1 cellular context compared by ENCODE assay signal in genomic region chr15:38504680-38505467, GRCh38.
TF ChIP-seq lines count a peak whose summit lies in the region.

No MANE protein-coding gene starts in this region.

TF ChIP-seq in SK-N-SH, 30 proteins besides CTCF, POLR2A, EP300 and RAD21 (continued from another document):
- TF ChIP-seq FOSL2 (IDR thresholded peaks at IDR 0.05; ENCODE audit: borderline replicate concordance, low read depth), result no peak
